ENCODE assay signal across 8 cellular contexts in the genomic region with DNA sequence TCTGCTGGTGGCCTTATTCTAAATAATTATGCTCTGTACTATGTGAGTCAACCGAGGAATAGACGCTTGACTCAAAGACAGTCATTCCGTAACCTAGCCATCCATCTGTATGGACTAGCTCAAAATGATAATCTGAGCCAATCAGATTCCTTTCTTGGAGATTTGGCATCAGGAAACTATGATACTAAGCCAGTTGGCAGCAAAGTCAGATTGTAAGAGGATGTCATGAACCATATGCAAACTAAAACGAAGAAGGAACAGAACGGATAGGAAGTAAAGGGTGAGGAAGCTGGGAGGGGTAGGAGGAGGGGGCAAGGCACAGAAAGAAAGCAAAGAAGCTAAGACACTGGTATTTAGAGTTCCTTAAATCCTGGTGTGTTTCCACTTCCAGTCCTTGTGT. TPM values are rescaled to one million over a fixed set of nuclear protein-coding genes. Genes with fewer than 3 reads are reported as not detected.
DNase-seq lines count a peak whose midpoint lies in the region; ATAC-seq and TF ChIP-seq lines count a peak whose summit lies in the region.

No MANE protein-coding gene starts in this region.

- TF ChIP-seq CTCF in WTC11 (IDR thresholded peaks at IDR 0.05), result no peak
- TF ChIP-seq CTCF in omental fat pad (IDR thresholded peaks at IDR 0.05), result no peak

- H3K4me3 Mint-ChIP-seq in WTC11, result no peak overlapping the region
- H3K4me3 Mint-ChIP-seq in T-helper 2 cell treated with Interferon-gamma antibody and Interleukin-4, amounts not matched to agents 5 μg/mL and 100 μg/mL, for 36 hours, result no peak overlapping the region

- no peaks in the 10 kb centered on the region for H3K36me3 Mint-ChIP-seq in WTC11
- peaks cover 1% of the 10 kb centered on the region for H3K36me3 Mint-ChIP-seq in T-helper 2 cell treated with Interferon-gamma antibody and Interleukin-4, amounts not matched to agents 5 μg/mL and 100 μg/mL, for 36 hours (ENCODE audit: low read depth)

- CTCF ChIA-PET in WTC11 (lab: Charles Lee), result no interaction called here

- DNase-seq in WTC11 (ENCODE audit: low spot score) (no peak), omental fat pad (ENCODE audit: low spot score) (no peak), NCI-H2107 (lab: John Stamatoyannopoulos, UW) (no peak), NCI-H2196 (lab: John Stamatoyannopoulos, UW; ENCODE audit: unreplicated experiment) (no peak)
- no peak for DNase-seq in effector CD4-positive, alpha-beta T cell
- no peak for DNase-seq in T-helper 2 cell treated with Interferon-gamma antibody and Interleukin-4, amounts not matched to agents 5 μg/mL and 100 μg/mL, for 36 hours (ENCODE audit: low spot score)

- H3K9me3 Mint-ChIP-seq in WTC11, result peaks cover 4% of the 10 kb centered on the region; the same call in 1 of the 2 replicates
- no peaks in the 10 kb centered on the region for H3K9me3 Mint-ChIP-seq in T-helper 2 cell treated with Interferon-gamma antibody and Interleukin-4, amounts not matched to agents 5 μg/mL and 100 μg/mL, for 36 hours

- H3K4me1 Mint-ChIP-seq in WTC11, result peaks cover 33% of the 10 kb centered on the region
- peaks cover 3% of the 10 kb centered on the region for H3K4me1 Mint-ChIP-seq in T-helper 2 cell treated with Interferon-gamma antibody and Interleukin-4, amounts not matched to agents 5 μg/mL and 100 μg/mL, for 36 hours (ENCODE audit: low read depth)

- peaks cover 3% of the 10 kb centered on the region for H3K27me3 Mint-ChIP-seq in WTC11 (ENCODE audit: low read depth)
- peaks cover 2% of the 10 kb centered on the region for H3K27me3 Mint-ChIP-seq in T-helper 2 cell treated with Interferon-gamma antibody and Interleukin-4, amounts not matched to agents 5 μg/mL and 100 μg/mL, for 36 hours (ENCODE audit: low read depth)

- POLR2A ChIA-PET in WTC11 (lab: Charles Lee), result interaction anchor here (1.5 kb wide), 1 partner anchor 10 kb away, joined by 4 read pairs; a partner anchor contains a TSS

- ATAC-seq in GM19025 (IDR thresholded peaks at IDR 0.05; ENCODE audit: low read depth, unreplicated experiment) (peak; percentile 57), HG02759 (IDR thresholded peaks at IDR 0.05; ENCODE audit: unreplicated experiment) (peak; percentile 76), WTC11 (peak; percentile 20), omental fat pad (ENCODE audit: low FRiP score) (peak; percentile 73)

- H3K27ac Mint-ChIP-seq in WTC11, result no peak overlapping the region
- H3K27ac Mint-ChIP-seq in T-helper 2 cell treated with Interferon-gamma antibody and Interleukin-4, amounts not matched to agents 5 μg/mL and 100 μg/mL, for 36 hours, result no peak overlapping the region

TF ChIP-seq in WTC11, 78 proteins besides CTCF, POLR2A, EP300 and RAD21 (continues in another document):
- TF ChIP-seq, protein P1, sequence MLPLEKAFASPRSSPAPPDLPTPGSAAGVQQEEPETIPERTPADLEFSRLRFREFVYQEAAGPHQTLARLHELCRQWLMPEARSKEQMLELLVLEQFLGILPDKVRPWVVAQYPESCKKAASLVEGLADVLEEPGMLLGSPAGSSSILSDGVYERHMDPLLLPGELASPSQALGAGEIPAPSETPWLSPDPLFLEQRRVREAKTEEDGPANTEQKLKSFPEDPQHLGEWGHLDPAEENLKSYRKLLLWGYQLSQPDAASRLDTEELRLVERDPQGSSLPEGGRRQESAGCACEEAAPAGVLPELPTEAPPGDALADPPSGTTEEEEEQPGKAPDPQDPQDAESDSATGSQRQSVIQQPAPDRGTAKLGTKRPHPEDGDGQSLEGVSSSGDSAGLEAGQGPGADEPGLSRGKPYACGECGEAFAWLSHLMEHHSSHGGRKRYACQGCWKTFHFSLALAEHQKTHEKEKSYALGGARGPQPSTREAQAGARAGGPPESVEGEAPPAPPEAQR (CRISPR knock-in tag; IDR thresholded peaks at IDR 0.05), result no peak
- TF ChIP-seq ZBTB21 (CRISPR knock-in tag; IDR thresholded peaks at IDR 0.05; ENCODE audit: borderline replicate concordance) (no peak), ZNF423 (CRISPR knock-in tag; IDR thresholded peaks at IDR 0.05) (no peak), ZNF263 (CRISPR knock-in tag; IDR thresholded peaks at IDR 0.05; ENCODE audit: low read depth) (no peak), ZNF317 (CRISPR knock-in tag; IDR thresholded peaks at IDR 0.05; ENCODE audit: borderline replicate concordance, low read depth) (no peak), NFE2L1 (CRISPR knock-in tag; IDR thresholded peaks at IDR 0.05) (no peak), ETV6 (CRISPR knock-in tag; IDR thresholded peaks at IDR 0.05) (no peak)
- TF ChIP-seq, protein P2, sequence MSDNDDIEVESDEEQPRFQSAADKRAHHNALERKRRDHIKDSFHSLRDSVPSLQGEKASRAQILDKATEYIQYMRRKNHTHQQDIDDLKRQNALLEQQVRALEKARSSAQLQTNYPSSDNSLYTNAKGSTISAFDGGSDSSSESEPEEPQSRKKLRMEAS (CRISPR knock-in tag; IDR thresholded peaks at IDR 0.05), result no peak
- TF ChIP-seq, protein P3, sequence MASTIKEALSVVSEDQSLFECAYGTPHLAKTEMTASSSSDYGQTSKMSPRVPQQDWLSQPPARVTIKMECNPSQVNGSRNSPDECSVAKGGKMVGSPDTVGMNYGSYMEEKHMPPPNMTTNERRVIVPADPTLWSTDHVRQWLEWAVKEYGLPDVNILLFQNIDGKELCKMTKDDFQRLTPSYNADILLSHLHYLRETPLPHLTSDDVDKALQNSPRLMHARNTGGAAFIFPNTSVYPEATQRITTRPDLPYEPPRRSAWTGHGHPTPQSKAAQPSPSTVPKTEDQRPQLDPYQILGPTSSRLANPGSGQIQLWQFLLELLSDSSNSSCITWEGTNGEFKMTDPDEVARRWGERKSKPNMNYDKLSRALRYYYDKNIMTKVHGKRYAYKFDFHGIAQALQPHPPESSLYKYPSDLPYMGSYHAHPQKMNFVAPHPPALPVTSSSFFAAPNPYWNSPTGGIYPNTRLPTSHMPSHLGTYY (CRISPR knock-in tag; IDR thresholded peaks at IDR 0.05), result no peak
- TF ChIP-seq, protein P4, sequence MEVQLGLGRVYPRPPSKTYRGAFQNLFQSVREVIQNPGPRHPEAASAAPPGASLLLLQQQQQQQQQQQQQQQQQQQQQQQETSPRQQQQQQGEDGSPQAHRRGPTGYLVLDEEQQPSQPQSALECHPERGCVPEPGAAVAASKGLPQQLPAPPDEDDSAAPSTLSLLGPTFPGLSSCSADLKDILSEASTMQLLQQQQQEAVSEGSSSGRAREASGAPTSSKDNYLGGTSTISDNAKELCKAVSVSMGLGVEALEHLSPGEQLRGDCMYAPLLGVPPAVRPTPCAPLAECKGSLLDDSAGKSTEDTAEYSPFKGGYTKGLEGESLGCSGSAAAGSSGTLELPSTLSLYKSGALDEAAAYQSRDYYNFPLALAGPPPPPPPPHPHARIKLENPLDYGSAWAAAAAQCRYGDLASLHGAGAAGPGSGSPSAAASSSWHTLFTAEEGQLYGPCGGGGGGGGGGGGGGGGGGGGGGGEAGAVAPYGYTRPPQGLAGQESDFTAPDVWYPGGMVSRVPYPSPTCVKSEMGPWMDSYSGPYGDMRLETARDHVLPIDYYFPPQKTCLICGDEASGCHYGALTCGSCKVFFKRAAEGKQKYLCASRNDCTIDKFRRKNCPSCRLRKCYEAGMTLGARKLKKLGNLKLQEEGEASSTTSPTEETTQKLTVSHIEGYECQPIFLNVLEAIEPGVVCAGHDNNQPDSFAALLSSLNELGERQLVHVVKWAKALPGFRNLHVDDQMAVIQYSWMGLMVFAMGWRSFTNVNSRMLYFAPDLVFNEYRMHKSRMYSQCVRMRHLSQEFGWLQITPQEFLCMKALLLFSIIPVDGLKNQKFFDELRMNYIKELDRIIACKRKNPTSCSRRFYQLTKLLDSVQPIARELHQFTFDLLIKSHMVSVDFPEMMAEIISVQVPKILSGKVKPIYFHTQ (CRISPR knock-in tag; IDR thresholded peaks at IDR 0.05), result no peak
- TF ChIP-seq, protein P5, sequence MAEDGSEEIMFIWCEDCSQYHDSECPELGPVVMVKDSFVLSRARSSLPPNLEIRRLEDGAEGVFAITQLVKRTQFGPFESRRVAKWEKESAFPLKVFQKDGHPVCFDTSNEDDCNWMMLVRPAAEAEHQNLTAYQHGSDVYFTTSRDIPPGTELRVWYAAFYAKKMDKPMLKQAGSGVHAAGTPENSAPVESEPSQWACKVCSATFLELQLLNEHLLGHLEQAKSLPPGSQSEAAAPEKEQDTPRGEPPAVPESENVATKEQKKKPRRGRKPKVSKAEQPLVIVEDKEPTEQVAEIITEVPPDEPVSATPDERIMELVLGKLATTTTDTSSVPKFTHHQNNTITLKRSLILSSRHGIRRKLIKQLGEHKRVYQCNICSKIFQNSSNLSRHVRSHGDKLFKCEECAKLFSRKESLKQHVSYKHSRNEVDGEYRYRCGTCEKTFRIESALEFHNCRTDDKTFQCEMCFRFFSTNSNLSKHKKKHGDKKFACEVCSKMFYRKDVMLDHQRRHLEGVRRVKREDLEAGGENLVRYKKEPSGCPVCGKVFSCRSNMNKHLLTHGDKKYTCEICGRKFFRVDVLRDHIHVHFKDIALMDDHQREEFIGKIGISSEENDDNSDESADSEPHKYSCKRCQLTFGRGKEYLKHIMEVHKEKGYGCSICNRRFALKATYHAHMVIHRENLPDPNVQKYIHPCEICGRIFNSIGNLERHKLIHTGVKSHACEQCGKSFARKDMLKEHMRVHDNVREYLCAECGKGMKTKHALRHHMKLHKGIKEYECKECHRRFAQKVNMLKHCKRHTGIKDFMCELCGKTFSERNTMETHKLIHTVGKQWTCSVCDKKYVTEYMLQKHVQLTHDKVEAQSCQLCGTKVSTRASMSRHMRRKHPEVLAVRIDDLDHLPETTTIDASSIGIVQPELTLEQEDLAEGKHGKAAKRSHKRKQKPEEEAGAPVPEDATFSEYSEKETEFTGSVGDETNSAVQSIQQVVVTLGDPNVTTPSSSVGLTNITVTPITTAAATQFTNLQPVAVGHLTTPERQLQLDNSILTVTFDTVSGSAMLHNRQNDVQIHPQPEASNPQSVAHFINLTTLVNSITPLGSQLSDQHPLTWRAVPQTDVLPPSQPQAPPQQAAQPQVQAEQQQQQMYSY (CRISPR knock-in tag; IDR thresholded peaks at IDR 0.05), result no peak
- TF ChIP-seq, protein P6, sequence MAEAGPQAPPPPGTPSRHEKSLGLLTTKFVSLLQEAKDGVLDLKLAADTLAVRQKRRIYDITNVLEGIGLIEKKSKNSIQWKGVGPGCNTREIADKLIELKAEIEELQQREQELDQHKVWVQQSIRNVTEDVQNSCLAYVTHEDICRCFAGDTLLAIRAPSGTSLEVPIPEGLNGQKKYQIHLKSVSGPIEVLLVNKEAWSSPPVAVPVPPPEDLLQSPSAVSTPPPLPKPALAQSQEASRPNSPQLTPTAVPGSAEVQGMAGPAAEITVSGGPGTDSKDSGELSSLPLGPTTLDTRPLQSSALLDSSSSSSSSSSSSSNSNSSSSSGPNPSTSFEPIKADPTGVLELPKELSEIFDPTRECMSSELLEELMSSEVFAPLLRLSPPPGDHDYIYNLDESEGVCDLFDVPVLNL (CRISPR knock-in tag; IDR thresholded peaks at IDR 0.05; ENCODE audit: borderline replicate concordance, low read depth), result no peak

RNA-seq across cellular contexts. Expression of a gene that starts 10.7 kb away (rescaled TPM):
- total RNA-seq in WTC11 (2021), result 34.9 to 38.2 TPM (median 35.1 TPM) in 3 replicates
- 10 to 100 TPM; 11.3 to 27.2 (median 19.4) TPM for total RNA-seq in omental fat pad

Comparison
In these comparisons a context has a peak if more than half of its experiments do, and no peak if none do; other contexts are left out.
1. ATAC-seq: peak in every context shown above with its lines; median percentile 76 in HG02759; 73 in omental fat pad; 57 in GM19025; 20 in WTC11.